ENCODE assay signal across 8 cellular contexts in the genomic region with DNA sequence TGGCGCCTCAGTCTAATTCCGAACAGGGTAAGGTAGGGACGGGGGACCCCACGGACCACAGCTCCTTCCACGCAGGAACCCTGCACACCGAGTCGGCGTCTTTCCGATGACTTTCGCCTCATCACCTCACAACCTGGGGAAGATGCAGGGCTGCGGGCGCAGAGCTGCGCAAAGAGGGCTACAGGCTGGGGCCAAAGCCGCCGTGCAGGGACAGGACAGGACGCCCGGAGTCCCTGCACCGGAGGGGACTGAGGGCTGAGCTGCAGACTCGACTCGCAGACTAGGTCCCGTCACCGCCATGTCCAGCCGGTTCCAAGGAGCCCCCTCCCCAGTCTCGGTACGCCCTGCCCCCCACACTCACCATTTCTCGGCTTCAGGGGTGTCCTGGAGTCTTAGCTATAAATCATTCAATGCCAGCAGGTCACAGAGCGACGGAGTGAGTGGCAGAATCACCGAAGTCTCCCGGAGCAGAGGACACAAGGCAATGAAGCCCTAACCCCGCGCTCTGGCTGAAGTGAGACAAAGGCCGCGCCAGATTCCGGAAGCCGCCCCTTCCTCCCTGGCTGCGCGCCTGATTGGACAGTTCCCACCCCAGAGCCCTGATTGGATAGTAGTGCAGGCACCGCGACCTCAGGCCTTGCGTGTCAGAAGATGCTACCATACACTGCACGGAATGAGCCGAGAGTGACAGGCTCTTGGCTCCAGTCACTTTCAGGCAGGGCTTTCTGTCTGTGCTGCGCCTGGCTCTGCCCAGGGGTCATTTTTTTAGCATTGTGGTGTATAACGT.
DNase-seq lines count a peak whose midpoint lies in the region; ATAC-seq and TF ChIP-seq lines count a peak whose summit lies in the region.
"Not testable (repeated sequence)": the region's sequence is repeated elsewhere in the genome, so short reads cannot be mapped to it uniquely, and the experiment has no call there.

A gene (minus strand): TSS at position 522 of the 787 bp plus-strand sequence. CDS start 158 bp downstream, at position 364.

- peak within 1 kb of the TSS; percentile 29; the same call in 1 of the 2 replicates for H3K27ac ChIP-seq in 22Rv1

- H3K4me3 ChIP-seq in astrocyte of the spinal cord (ENCODE audit: low read depth, low read length) (peak within 1 kb of the TSS; percentile 69), retinal pigment epithelial cell (ENCODE audit: low read length) (peak within 1 kb of the TSS; percentile 77)

- not testable (repeated sequence) for TF ChIP-seq CTCF in 22Rv1 (IDR thresholded peaks at IDR 0.05); astrocyte of the spinal cord (IDR thresholded peaks at IDR 0.05; ENCODE audit: low read depth, low read length); retinal pigment epithelial cell (conservative IDR thresholded peaks at IDR 0.05; ENCODE audit: low read depth, low read length)

- DNase-seq in NCI-H2081 treated with DMSO at 0.1 percent for 48 hours (lab: John Stamatoyannopoulos, UW) (peak; percentile 90), T1000 (lab: John Stamatoyannopoulos, UW) (peak; percentile 77), astrocyte of the spinal cord (ENCODE audit: low read depth, low spot score) (peak; percentile 96), hypothalamus (lab: John Stamatoyannopoulos, UW) (peak; percentile 28 to 98 (median 88)), retinal pigment epithelial cell (ENCODE audit: low read depth) (peak; percentile 90)

- ATAC-seq in GM18519 (IDR thresholded peaks at IDR 0.05; ENCODE audit: low FRiP score, unreplicated experiment) (peak; percentile 100), HG03045 (IDR thresholded peaks at IDR 0.05; ENCODE audit: unreplicated experiment) (peak; percentile 100)

- in situ Hi-C loops in astrocyte of the spinal cord (cut with HindIII; ENCODE audit: low sequenced_read_pairs), result not testable (repeated sequence)

Comparison
In these comparisons a context has a peak if more than half of its experiments do, and no peak if none do; other contexts are left out.
1. Peak in every context shown above with its lines: DNase-seq, ATAC-seq, H3K4me3 ChIP-seq and H3K27ac ChIP-seq.